Comparison of ENCODE assay signal across 24 cellular contexts in genomic region chr2:100796499-100797100, GRCh38. TPM values are rescaled to one million over a fixed set of nuclear protein-coding genes. Genes with fewer than 3 reads are reported as not detected.
DNase-seq lines count a peak whose midpoint lies in the region; ATAC-seq and TF ChIP-seq lines count a peak whose summit lies in the region.
"Had no signal": no experiment of that assay in that cellular context is flagged by ENCODE, and none has a peak within 500 bp of the region (broad histone marks: within the 10 kb centered on the region; RNA-seq: fewer than 3 reads in every experiment).

No MANE protein-coding gene starts in this region.

- no peak overlapping the region for H3K4me2 ChIP-seq in smooth muscle cell

- H3K4me1 Mint-ChIP-seq in stimulated activated effector memory CD8-positive, alpha-beta T cell treated with anti-CD3 and anti-CD28 coated beads, Interleukin-12 subunit alpha, Interleukin-12 subunit beta, amount 100 ng/mL, for 72 hours = no peaks in the 10 kb centered on the region
- H3K4me1 Mint-ChIP-seq in activated CD8-positive, alpha-beta T cell treated with anti-CD3 and anti-CD28 coated beads, Interleukin-2, amount 10 ng/mL, durations not matched to agents 7 days and 5 days (ENCODE audit: low read depth) = no peaks in the 10 kb centered on the region
- H3K4me1 Mint-ChIP-seq: CD4-positive, alpha-beta memory T cell had no signal

- H3K27ac ChIP-seq in RWPE2 (ENCODE audit: poor library complexity, severe bottlenecking) = peak overlapping the region; percentile 67
- H3K27ac ChIP-seq in body of pancreas = peak overlapping the region in 3 of 4 donors; percentile 47 to 73 (median 60)
- H3K27ac ChIP-seq in smooth muscle cell (ENCODE audit: low read depth) = peak overlapping the region; percentile 52
- H3K27ac ChIP-seq in tibial nerve = no peak overlapping the region
- H3K27ac ChIP-seq: SJSA1 had no signal

- no peak for DNase-seq in RWPE2 (ENCODE audit: low spot score)
- peak in 2 of 4 donors; percentile 38 to 57 for DNase-seq in body of pancreas
- DNase-seq in fibroblast of pulmonary artery (ENCODE audit: low read depth) = peak; percentile 68
- DNase-seq in smooth muscle cell (lab: John Stamatoyannopoulos, UW; ENCODE audit: unreplicated experiment) = no peak
- DNase-seq in stimulated activated effector memory CD8-positive, alpha-beta T cell treated with anti-CD3 and anti-CD28 coated beads, Interleukin-12 subunit alpha, Interleukin-12 subunit beta, amount 100 ng/mL, for 72 hours (ENCODE audit: low spot score in 2 of 2) = no peak
- no peak for DNase-seq in EL
- DNase-seq in activated CD8-positive, alpha-beta T cell treated with anti-CD3 and anti-CD28 coated beads, Interleukin-2, amount 10 ng/mL, durations not matched to agents 7 days and 5 days = no peak
- DNase-seq in tibial nerve (ENCODE audit: low spot score in 2 of 2) = no peak
- DNase-seq: C1 segment of cervical spinal cord; CD4-positive, alpha-beta memory T cell; COR-L47; GDM1; Kasumi-1; MV-4-11; NCI-H1105; NCI-H1436 treated with DMSO at 0.1 percent for 48 hours; NCI-H1930; NCI-H2107; NCI-H446; NCI-H524 treated with DMSO at 0.1 percent for 48 hours; NCI-H774; Right ventricle myocardium superior had no signal

- H3K9ac ChIP-seq in smooth muscle cell (ENCODE audit: low read depth) = no peak overlapping the region

- TF ChIP-seq POLR2A in body of pancreas (IDR thresholded peaks at IDR 0.05) (no peak), tibial nerve (IDR thresholded peaks at IDR 0.05) (no peak)

- H3K4me1 ChIP-seq in RWPE2 (ENCODE audit: insufficient read depth, poor library complexity, severe bottlenecking) (peaks cover 22% of the 10 kb centered on the region), body of pancreas (peaks cover 6% of the 10 kb centered on the region), smooth muscle cell (ENCODE audit: low read depth) (no peaks in the 10 kb centered on the region), tibial nerve (no peaks in the 10 kb centered on the region)

- no peaks in the 10 kb centered on the region for H3K36me3 Mint-ChIP-seq in stimulated activated effector memory CD8-positive, alpha-beta T cell treated with anti-CD3 and anti-CD28 coated beads, Interleukin-12 subunit alpha, Interleukin-12 subunit beta, amount 100 ng/mL, for 72 hours
- no peaks in the 10 kb centered on the region for H3K36me3 Mint-ChIP-seq in activated CD8-positive, alpha-beta T cell treated with anti-CD3 and anti-CD28 coated beads, Interleukin-2, amount 10 ng/mL, durations not matched to agents 7 days and 5 days (ENCODE audit: low read depth)
- H3K36me3 Mint-ChIP-seq: CD4-positive, alpha-beta memory T cell had no signal

- no peak for TF ChIP-seq EP300 in tibial nerve (IDR thresholded peaks at IDR 0.05)

- ATAC-seq in RWPE2 (ENCODE audit: low read depth) (peak; percentile 80), body of pancreas (peak; percentile 80)
- ATAC-seq in stimulated activated effector memory CD8-positive, alpha-beta T cell treated with anti-CD3 and anti-CD28 coated beads, Interleukin-12 subunit alpha, Interleukin-12 subunit beta, amount 100 ng/mL, for 72 hours = no peak
- ATAC-seq in activated CD8-positive, alpha-beta T cell treated with anti-CD3 and anti-CD28 coated beads, Interleukin-2, amount 10 ng/mL, durations not matched to agents 7 days and 5 days = no peak
- ATAC-seq: GM12878 had no signal

- H2AFZ ChIP-seq in smooth muscle cell (ENCODE audit: low read depth) = no peak overlapping the region

- WGBS in body of pancreas, 2 donors = 58 to 63% methylated on average over 5 of the region's 5 CpGs
- WGBS in smooth muscle cell (ENCODE audit: low lambda C conversion rate) = 78% methylated on average over 5 of the region's 5 CpGs
- 50 to 54% methylated on average over 5 of the region's 5 CpGs for WGBS in tibial nerve, 2 donors

- POLR2A ChIA-PET in activated CD8-positive, alpha-beta T cell treated with anti-CD3 and anti-CD28 coated beads, Interleukin-2, amount 10 ng/mL, durations not matched to agents 7 days and 5 days (lab: Charles Lee) = no interaction called here

- no peaks in the 10 kb centered on the region for H3K9me3 Mint-ChIP-seq in stimulated activated effector memory CD8-positive, alpha-beta T cell treated with anti-CD3 and anti-CD28 coated beads, Interleukin-12 subunit alpha, Interleukin-12 subunit beta, amount 100 ng/mL, for 72 hours
- no peaks in the 10 kb centered on the region for H3K9me3 Mint-ChIP-seq in activated CD8-positive, alpha-beta T cell treated with anti-CD3 and anti-CD28 coated beads, Interleukin-2, amount 10 ng/mL, durations not matched to agents 7 days and 5 days (ENCODE audit: insufficient read depth)

- H3K79me2 ChIP-seq in smooth muscle cell (ENCODE audit: low read depth) = no peaks in the 10 kb centered on the region

- H4K20me1 ChIP-seq in smooth muscle cell (ENCODE audit: low read depth) = no peaks in the 10 kb centered on the region

- H3K27me3 ChIP-seq in RWPE2 (ENCODE audit: insufficient read depth, poor library complexity, severe bottlenecking) = no peaks in the 10 kb centered on the region
- no peaks in the 10 kb centered on the region for H3K27me3 ChIP-seq in body of pancreas
- H3K27me3 ChIP-seq in smooth muscle cell (ENCODE audit: low read depth) = no peaks in the 10 kb centered on the region
- no peaks in the 10 kb centered on the region for H3K27me3 ChIP-seq in tibial nerve
- H3K27me3 ChIP-seq: SJSA1 had no signal

- H3K27ac Mint-ChIP-seq in stimulated activated effector memory CD8-positive, alpha-beta T cell treated with anti-CD3 and anti-CD28 coated beads, Interleukin-12 subunit alpha, Interleukin-12 subunit beta, amount 100 ng/mL, for 72 hours = no peak overlapping the region
- no peak overlapping the region for H3K27ac Mint-ChIP-seq in activated CD8-positive, alpha-beta T cell treated with anti-CD3 and anti-CD28 coated beads, Interleukin-2, amount 10 ng/mL, durations not matched to agents 7 days and 5 days
- H3K27ac Mint-ChIP-seq: CD4-positive, alpha-beta memory T cell had no signal

- peaks cover 7% of the 10 kb centered on the region for H3K27me3 Mint-ChIP-seq in activated CD8-positive, alpha-beta T cell treated with anti-CD3 and anti-CD28 coated beads, Interleukin-2, amount 10 ng/mL, durations not matched to agents 7 days and 5 days (ENCODE audit: low read depth)

- H3K4me3 Mint-ChIP-seq in stimulated activated effector memory CD8-positive, alpha-beta T cell treated with anti-CD3 and anti-CD28 coated beads, Interleukin-12 subunit alpha, Interleukin-12 subunit beta, amount 100 ng/mL, for 72 hours = no peak overlapping the region
- no peak overlapping the region for H3K4me3 Mint-ChIP-seq in activated CD8-positive, alpha-beta T cell treated with anti-CD3 and anti-CD28 coated beads, Interleukin-2, amount 10 ng/mL, durations not matched to agents 7 days and 5 days
- H3K4me3 Mint-ChIP-seq: CD4-positive, alpha-beta memory T cell had no signal

- H3K4me3 ChIP-seq in RWPE2 (ENCODE audit: severe bottlenecking) (no peak overlapping the region), body of pancreas (no peak overlapping the region), fibroblast of pulmonary artery (replicated peaks; ENCODE audit: low read depth, low read length) (no peak overlapping the region), smooth muscle cell (no peak overlapping the region), tibial nerve (no peak overlapping the region)
- H3K4me3 ChIP-seq: GM12878, SJSA1 had no signal

- CTCF ChIA-PET in activated CD8-positive, alpha-beta T cell treated with anti-CD3 and anti-CD28 coated beads, Interleukin-2, amount 10 ng/mL, durations not matched to agents 7 days and 5 days (lab: Charles Lee) = no interaction called here

- H3K9me3 ChIP-seq in RWPE2 (ENCODE audit: severe bottlenecking) (no peaks in the 10 kb centered on the region), body of pancreas (no peaks in the 10 kb centered on the region), smooth muscle cell (replicated peaks; ENCODE audit: low read depth) (no peaks in the 10 kb centered on the region), tibial nerve (no peaks in the 10 kb centered on the region)
- H3K9me3 ChIP-seq: SJSA1 had no signal

- intact Hi-C loops in body of pancreas (cut with DNase I) = no loop called here

- H3K36me3 ChIP-seq in RWPE2 (ENCODE audit: low read depth) = no peaks in the 10 kb centered on the region
- no peaks in the 10 kb centered on the region for H3K36me3 ChIP-seq in body of pancreas (replicated peaks in 1 of 2; ENCODE audit: insufficient read depth in 1 of 2, low read depth in 2 of 2)
- H3K36me3 ChIP-seq in smooth muscle cell (ENCODE audit: low read depth) = no peaks in the 10 kb centered on the region
- no peaks in the 10 kb centered on the region for H3K36me3 ChIP-seq in tibial nerve
- H3K36me3 ChIP-seq: SJSA1 had no signal

- no peak for TF ChIP-seq CTCF in RWPE2 (IDR thresholded peaks at IDR 0.05; ENCODE audit: poor library complexity, severe bottlenecking)
- no peak for TF ChIP-seq CTCF in body of pancreas (IDR thresholded peaks at IDR 0.05)
- TF ChIP-seq CTCF in fibroblast of pulmonary artery (IDR thresholded peaks at IDR 0.05; ENCODE audit: low read length, missing control alignments) = no peak
- TF ChIP-seq CTCF in smooth muscle cell (IDR thresholded peaks at IDR 0.05; ENCODE audit: borderline replicate concordance, insufficient read depth, poor library complexity, severe bottlenecking) = no peak
- no peak for TF ChIP-seq CTCF in tibial nerve (IDR thresholded peaks at IDR 0.05)

- H3F3A ChIP-seq in smooth muscle cell (ENCODE audit: low read depth) = peaks cover 8% of the 10 kb centered on the region

RNA-seq across cellular contexts. Expression of gene NPAS2, which starts 23.3 kb away (rescaled TPM):
- total RNA-seq in body of pancreas (10 to 100 TPM; 32.7 to 51.7 TPM), smooth muscle cell (10.8 and 20.7 TPM in 2 replicates), tibial nerve (10 to 100 TPM in 2 of 4 donors, 1 to 10 TPM in 2; 7.7 to 83.2 (median 15.1) TPM)
- polyA plus RNA-seq in smooth muscle cell = 20.2 and 24.3 TPM in 2 replicates
- total RNA-seq in activated CD8-positive, alpha-beta T cell treated with anti-CD3 and anti-CD28 coated beads, Interleukin-2, amount 10 ng/mL, durations not matched to agents 7 days and 5 days = 1 to 10 TPM; 5.5 to 6.2 TPM
- polyA plus RNA-seq: GM12878 had no signal

Comparison
In these comparisons a context has a peak if more than half of its experiments do, and no peak if none do; other contexts are left out.
1. ATAC-seq: peak in RWPE2 (single experiment) and body of pancreas (single experiment); none in stimulated activated effector memory CD8-positive, alpha-beta T cell treated with anti-CD3 and anti-CD28 coated beads, Interleukin-12 subunit alpha, Interleukin-12 subunit beta, amount 100 ng/mL, for 72 hours (single experiment) and activated CD8-positive, alpha-beta T cell treated with anti-CD3 and anti-CD28 coated beads, Interleukin-2, amount 10 ng/mL, durations not matched to agents 7 days and 5 days (single experiment).
2. H3K27ac ChIP-seq: peak in RWPE2 (single experiment), body of pancreas (3 of 4) and smooth muscle cell (single experiment); none in tibial nerve (0 of 4).